In genomic region chr2:20570249-20570648, GRCh38 we compare ENCODE assay signal across 33 cellular contexts.
A peak's percentile ranks its signal among the peaks of the same experiment; 100 is the strongest.
DNase-seq lines count a peak whose midpoint lies in the region; ATAC-seq and TF ChIP-seq lines count a peak whose summit lies in the region.
"Had no signal": no experiment of that assay in that cellular context is flagged by ENCODE, and none has a peak within 500 bp of the region (broad histone marks: within the 10 kb centered on the region; RNA-seq: fewer than 3 reads in every experiment).

No MANE protein-coding gene starts in this region.

- peak overlapping the region; percentile 69 for H3K14ac ChIP-seq in trophoblast cell (ENCODE audit: low read length)

- no peak overlapping the region for H3K23ac ChIP-seq in trophoblast cell (ENCODE audit: low read length)

- H2BK120ac ChIP-seq in trophoblast cell (ENCODE audit: insufficient read depth, low read length, poor library complexity): peak overlapping the region; percentile 100

- H4K12ac ChIP-seq in trophoblast cell (ENCODE audit: low read depth, low read length): no peak overlapping the region

- H3K9me3 ChIP-seq in Caco-2 (no peaks in the 10 kb centered on the region), trophoblast cell (ENCODE audit: insufficient read depth, low read depth, low read length) (no peaks in the 10 kb centered on the region), body of pancreas (no peaks in the 10 kb centered on the region)
- H3K9me3 ChIP-seq: colonic mucosa, pancreas, uterus had no signal

- H3K79me1 ChIP-seq in trophoblast cell (ENCODE audit: low read length): peaks cover 80% of the 10 kb centered on the region

- peaks cover 13% of the 10 kb centered on the region for H3K4me1 ChIP-seq in Caco-2
- peaks cover 54 to 60% of the 10 kb centered on the region in 2 experiments for H3K4me1 ChIP-seq in trophoblast cell (ENCODE audit: control insufficient read depth in 1 of 2, insufficient read depth in 2 of 2, low read length in 2 of 2)
- no peaks in the 10 kb centered on the region for H3K4me1 ChIP-seq in body of pancreas
- H3K4me1 ChIP-seq: colonic mucosa, pancreas had no signal

- H2AFZ ChIP-seq in trophoblast cell (ENCODE audit: insufficient read depth, low read length, poor library complexity): peak overlapping the region; percentile 4

- in situ Hi-C loops in GM13976 (cut with MboI; ENCODE audit: low sequenced_read_pairs, unreplicated experiment): no loop called here

- H3K9ac ChIP-seq in trophoblast cell (ENCODE audit: low read length): no peak overlapping the region

- H3K27me3 ChIP-seq in Caco-2 (replicated peaks; ENCODE audit: control insufficient read depth, insufficient read depth, low read length) (no peaks in the 10 kb centered on the region), trophoblast cell (ENCODE audit: insufficient read depth, low read length) (no peaks in the 10 kb centered on the region), body of pancreas (no peaks in the 10 kb centered on the region)
- H3K27me3 ChIP-seq: colonic mucosa, pancreas, uterus had no signal

- peak overlapping the region; percentile 5 for H3K27ac Mint-ChIP-seq in T-helper 1 cell treated with Interleukin-12 subunit alpha and Interleukin-12 subunit beta and Interleukin-4 antibody, amounts not matched to agents 30 μg/mL and 1 μg/mL, for 36 hours
- peak overlapping the region; percentile 60 for H3K27ac Mint-ChIP-seq in Caco-2 (ENCODE audit: unreplicated experiment)
- H3K27ac Mint-ChIP-seq: naive thymus-derived CD8-positive, alpha-beta T cell; T-cell had no signal

- POLR2A ChIA-PET in Caco-2 (lab: Charles Lee): no interaction called here

- H3K4me3 ChIP-seq in Caco-2 (ENCODE audit: low read depth, low read length) (no peak overlapping the region), trophoblast cell (ENCODE audit: low read depth, low read length) (no peak overlapping the region), body of pancreas (no peak overlapping the region)
- H3K4me3 ChIP-seq: colonic mucosa, GM12878, pancreas, uterus had no signal

- no peak for TF ChIP-seq CTCF in Caco-2 (IDR thresholded peaks at IDR 0.05; ENCODE audit: insufficient read depth in 1 of 2, low read depth in 1 of 2, low read length in 1 of 2, severe bottlenecking in 1 of 2, unreplicated experiment in 1 of 2)
- no peak for TF ChIP-seq CTCF in GM13976 (IDR thresholded peaks at IDR 0.05; ENCODE audit: borderline replicate concordance, control extremely low read depth, extremely low read depth, insufficient read depth, missing control alignments)
- no peak for TF ChIP-seq CTCF in body of pancreas (IDR thresholded peaks at IDR 0.05)

- H2BK5ac ChIP-seq in trophoblast cell (ENCODE audit: low read depth, low read length, poor library complexity): peak overlapping the region; percentile 48

- H2AK5ac ChIP-seq in trophoblast cell (ENCODE audit: low read length): peak overlapping the region; percentile 93

- H4K8ac ChIP-seq in trophoblast cell (ENCODE audit: low read depth, low read length): no peak overlapping the region

- H3K27ac ChIP-seq in trophoblast cell (ENCODE audit: low read depth, low read length): no peak overlapping the region
- H3K27ac ChIP-seq in body of pancreas: no peak overlapping the region
- H3K27ac ChIP-seq: 22Rv1, colonic mucosa, pancreas had no signal

- DNase-seq in T-helper 1 cell (no peak), Caco-2 (no peak), left lobe of liver (ENCODE audit: low spot score) (no peak), trophoblast cell (no peak), GM13976 (ENCODE audit: low spot score) (no peak), body of pancreas (no peak)
- no peak for DNase-seq in activated CD4-positive, alpha-beta T cell treated with anti-CD3 and anti-CD28 coated beads, Interleukin-2, amount 50 U/mL, for 48 hours
- DNase-seq: activated CD4-positive, alpha-beta T cell treated with anti-CD3 and anti-CD28 coated beads for 1 hour; activated naive CD4-positive, alpha-beta T cell treated with Interleukin-2 at 50 U/mL for 16 hours; activated T-cell treated with anti-CD3 and anti-CD28 coated beads, Interleukin-2, amount 50 U/mL, for 48 hours; amygdala; colonic mucosa; effector memory CD4-positive, alpha-beta T cell; EL; foreskin melanocyte; HCEC 1CT; hypothalamus; immature natural killer cell; KBM-7; naive thymus-derived CD8-positive, alpha-beta T cell; NCI-H1436; NCI-H2107; NCI-H446; NCI-H774; retina; stimulated activated CD4-positive, alpha-beta T cell treated with anti-CD3 and anti-CD28 coated beads, Interleukin-2, amount 100 ng/mL, for 48 hours; T-cell had no signal

- H3K36me3 Mint-ChIP-seq in T-helper 1 cell treated with Interleukin-12 subunit alpha and Interleukin-12 subunit beta and Interleukin-4 antibody, amounts not matched to agents 30 μg/mL and 1 μg/mL, for 36 hours (ENCODE audit: low read depth): no peaks in the 10 kb centered on the region
- no peaks in the 10 kb centered on the region for H3K36me3 Mint-ChIP-seq in Caco-2 (ENCODE audit: insufficient read depth, unreplicated experiment)
- H3K36me3 Mint-ChIP-seq: immature natural killer cell; naive thymus-derived CD8-positive, alpha-beta T cell; T-cell had no signal

- no peak overlapping the region for H3K4me3 Mint-ChIP-seq in T-helper 1 cell treated with Interleukin-12 subunit alpha and Interleukin-12 subunit beta and Interleukin-4 antibody, amounts not matched to agents 30 μg/mL and 1 μg/mL, for 36 hours
- no peak overlapping the region for H3K4me3 Mint-ChIP-seq in Caco-2 (ENCODE audit: unreplicated experiment)
- H3K4me3 Mint-ChIP-seq: immature natural killer cell; naive thymus-derived CD8-positive, alpha-beta T cell; T-cell had no signal

- H3K18ac ChIP-seq in trophoblast cell (ENCODE audit: low read length): peak overlapping the region; percentile 67

- ATAC-seq in left lobe of liver (peak; percentile 3), body of pancreas (no peak)
- ATAC-seq: esophagus mucosa; GM12878; naive thymus-derived CD8-positive, alpha-beta T cell; pancreas; T-cell had no signal

- peaks cover 5% of the 10 kb centered on the region for H3K27me3 Mint-ChIP-seq in T-helper 1 cell treated with Interleukin-12 subunit alpha and Interleukin-12 subunit beta and Interleukin-4 antibody, amounts not matched to agents 30 μg/mL and 1 μg/mL, for 36 hours (ENCODE audit: low read depth)
- H3K27me3 Mint-ChIP-seq in Caco-2 (ENCODE audit: insufficient read depth, unreplicated experiment): no peaks in the 10 kb centered on the region

- H3K4me2 ChIP-seq in trophoblast cell (ENCODE audit: low read length): no peak overlapping the region

- peak overlapping the region; percentile 68 for H3K4ac ChIP-seq in trophoblast cell (ENCODE audit: low read depth, low read length)

- H3K36me3 ChIP-seq in Caco-2 (ENCODE audit: control insufficient read depth, insufficient read depth, low read length): no peaks in the 10 kb centered on the region
- no peaks in the 10 kb centered on the region for H3K36me3 ChIP-seq in trophoblast cell (ENCODE audit: control insufficient read depth in 1 of 2, insufficient read depth in 2 of 2, low read length in 2 of 2)
- H3K36me3 ChIP-seq in body of pancreas (replicated peaks in 1 of 2; ENCODE audit: insufficient read depth in 1 of 2, low read depth in 2 of 2): no peaks in the 10 kb centered on the region
- H3K36me3 ChIP-seq: colonic mucosa, pancreas, uterus had no signal

- peaks cover 18% of the 10 kb centered on the region for H3K4me1 Mint-ChIP-seq in T-helper 1 cell treated with Interleukin-12 subunit alpha and Interleukin-12 subunit beta and Interleukin-4 antibody, amounts not matched to agents 30 μg/mL and 1 μg/mL, for 36 hours (ENCODE audit: low read depth)
- peaks cover 28% of the 10 kb centered on the region for H3K4me1 Mint-ChIP-seq in Caco-2 (ENCODE audit: low read depth, unreplicated experiment)
- H3K4me1 Mint-ChIP-seq: T-cell had no signal

- H3K79me2 ChIP-seq in trophoblast cell (ENCODE audit: control insufficient read depth, insufficient read depth, low read length, poor library complexity): peaks cover 26% of the 10 kb centered on the region

- TF ChIP-seq POLR2A in body of pancreas (IDR thresholded peaks at IDR 0.05): no peak

- no peaks in the 10 kb centered on the region for H3K9me3 Mint-ChIP-seq in T-helper 1 cell treated with Interleukin-12 subunit alpha and Interleukin-12 subunit beta and Interleukin-4 antibody, amounts not matched to agents 30 μg/mL and 1 μg/mL, for 36 hours
- no peaks in the 10 kb centered on the region for H3K9me3 Mint-ChIP-seq in Caco-2 (ENCODE audit: unreplicated experiment)
- H3K9me3 Mint-ChIP-seq: immature natural killer cell; naive thymus-derived CD8-positive, alpha-beta T cell; T-cell had no signal

- peak overlapping the region; percentile 87 for H2BK12ac ChIP-seq in trophoblast cell (ENCODE audit: low read length)

- WGBS in trophoblast cell (ENCODE audit: extremely low coverage, insufficient coverage, insufficient read length): no CpG with 5 or more reads among the region's 6 CpGs
- 78 to 93% methylated on average over 3 to 6 of the region's 6 CpGs for WGBS in body of pancreas, 2 donors

- BruUV-seq in Caco-2 (replicated peaks; lab: Mats Ljungman, UMichigan): no TSS peak

- CTCF ChIA-PET in Caco-2 (lab: Charles Lee): no interaction called here

- intact Hi-C loops in Caco-2 (cut with micrococcal nuclease; ENCODE audit: unreplicated experiment) (no loop called here), body of pancreas (cut with DNase I) (no loop called here)

- H4K91ac ChIP-seq in trophoblast cell (ENCODE audit: low read depth, low read length): peak overlapping the region; percentile 100
